22 cellular contexts compared by ENCODE assay signal in the genomic region with DNA sequence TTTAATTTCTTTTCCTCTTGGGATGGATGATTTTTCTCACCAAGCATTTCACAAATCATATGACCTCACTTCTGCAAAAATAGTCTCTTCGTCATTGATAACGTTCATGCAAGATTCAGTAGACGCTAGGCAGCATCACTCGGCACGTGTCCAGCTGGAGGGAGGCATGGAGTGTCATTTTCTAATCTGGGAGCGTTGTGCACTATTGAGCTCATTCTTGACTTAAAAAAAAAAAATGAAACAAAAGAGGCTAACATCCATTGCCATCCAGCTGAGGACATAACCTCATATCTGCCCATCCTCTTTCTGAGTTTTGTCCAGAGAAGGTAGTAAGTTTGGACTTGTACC. TPM values are rescaled to one million over a fixed set of nuclear protein-coding genes. Genes with fewer than 3 reads are reported as not detected.
A peak's percentile ranks its signal among the peaks of the same experiment; 100 is the strongest.
DNase-seq lines count a peak whose midpoint lies in the region; ATAC-seq, FAIRE-seq and TF ChIP-seq lines count a peak whose summit lies in the region.
"Had no signal": no experiment of that assay in that cellular context is flagged by ENCODE, and none has a peak within 500 bp of the region (broad histone marks: within the 10 kb centered on the region; RNA-seq: fewer than 3 reads in every experiment).

No MANE protein-coding gene starts in this region.

- no peaks in the 10 kb centered on the region for H3K27me3 ChIP-seq in keratinocyte (ENCODE audit: control insufficient read depth, extremely low read depth, insufficient read depth, low read length)
- H3K27me3 ChIP-seq in psoas muscle (ENCODE audit: insufficient read depth in 3 of 3, low read length in 2 of 3): no peaks in the 10 kb centered on the region
- H3K27me3 ChIP-seq in WERI-Rb-1 (ENCODE audit: insufficient read depth, low read depth, severe bottlenecking): no peaks in the 10 kb centered on the region
- H3K27me3 ChIP-seq: adrenal gland had no signal

- FAIRE-seq in frontal cortex (lab: Jason Lieb, UNC) (peak; percentile 23), keratinocyte (lab: Jason Lieb, UNC) (no peak)
- FAIRE-seq: H1 had no signal

- no peak overlapping the region for H3K9ac ChIP-seq in keratinocyte (ENCODE audit: control insufficient read depth, extremely low read depth, insufficient read depth, low read length)

- dilution Hi-C loops in keratinocyte (cut with MboI; ENCODE audit: extremely low pct_ligation_motif_present, low sequenced_read_pairs): no loop called here

- no peak overlapping the region for H2AFZ ChIP-seq in keratinocyte (ENCODE audit: control insufficient read depth, low read length)

- H3K9me3 ChIP-seq in keratinocyte (ENCODE audit: control insufficient read depth, low read depth, low read length) (no peaks in the 10 kb centered on the region), psoas muscle (no peaks in the 10 kb centered on the region), WERI-Rb-1 (ENCODE audit: severe bottlenecking) (no peaks in the 10 kb centered on the region)
- H3K9me3 ChIP-seq: adrenal gland had no signal

- H3K4me3 ChIP-seq in cardiac fibroblast (replicated peaks in 1 of 2; ENCODE audit: low read depth in 2 of 2, low read length in 2 of 2) (no peak overlapping the region), keratinocyte (ENCODE audit: control insufficient read depth in 2 of 3, extremely low read depth in 1 of 3, insufficient read depth in 2 of 3, low read depth in 1 of 3, low read length in 3 of 3) (no peak overlapping the region), psoas muscle (no peak overlapping the region), WERI-Rb-1 (ENCODE audit: low read depth, low read length) (no peak overlapping the region)
- H3K4me3 ChIP-seq: adrenal gland had no signal

- H4K20me1 ChIP-seq in keratinocyte (ENCODE audit: control insufficient read depth, extremely low read depth, insufficient read depth, low read length): peaks cover 7% of the 10 kb centered on the region

- no peak overlapping the region for H3K4me2 ChIP-seq in keratinocyte (ENCODE audit: control insufficient read depth, extremely low read depth, insufficient read depth, low read depth, low read length)

- H3K9me1 ChIP-seq in keratinocyte (ENCODE audit: control insufficient read depth, extremely low read depth, insufficient read depth, low read length): no peaks in the 10 kb centered on the region

- 35 to 59% (median 55%) methylated on average over 6 of the region's 6 CpGs for WGBS in psoas muscle, 3 donors

- H3K4me1 ChIP-seq in keratinocyte (ENCODE audit: control insufficient read depth, extremely low read depth, insufficient read depth, low read length) (no peaks in the 10 kb centered on the region), psoas muscle (no peaks in the 10 kb centered on the region)
- H3K4me1 ChIP-seq: adrenal gland had no signal

- DNase-seq in cardiac fibroblast (ENCODE audit: low read depth in 2 of 2) (peak; percentile 83 to 89), frontal cortex (ENCODE audit: low spot score in 2 of 2) (peak in 1 of 2 donors; percentile 23), keratinocyte (ENCODE audit: low read depth, low spot score) (no peak), psoas muscle (peak; percentile 78 to 84), WERI-Rb-1 (no peak)
- DNase-seq: activated CD4-positive, alpha-beta T cell treated with anti-CD3 and anti-CD28 coated beads for 48 hours; activated CD8-positive, alpha-beta memory T cell treated with anti-CD3 and anti-CD28 coated beads, Interleukin-2, amount 50 U/mL, for 48 hours; activated effector memory CD4-positive, alpha-beta T cell treated with Interleukin-2 at 50 U/mL for 16 hours; central memory CD4-positive, alpha-beta T cell; DND-41; NCI-H1105; NCI-H2107; NCI-H510A; stimulated activated CD4-positive, alpha-beta T cell treated with anti-CD3 and anti-CD28 coated beads, Interleukin-2, amount 100 ng/mL, for 24 hours; stimulated activated naive CD8-positive, alpha-beta T cell treated with anti-CD3 and anti-CD28 coated beads, Interleukin-15, Interleukin-2, amounts not matched to agents 100 U/mL and 50 U/mL, for 24 hours; trophoblast cell had no signal

- ATAC-seq in psoas muscle (peak; percentile 85 to 91 (median 86)), GM19463 (IDR thresholded peaks at IDR 0.05; ENCODE audit: unreplicated experiment) (no peak), GM18498 (IDR thresholded peaks at IDR 0.05; ENCODE audit: unreplicated experiment) (no peak), HG02642 (IDR thresholded peaks at IDR 0.05; ENCODE audit: poor library complexity, unreplicated experiment) (no peak)
- ATAC-seq: esophagus mucosa; stimulated activated naive CD8-positive, alpha-beta T cell treated with anti-CD3 and anti-CD28 coated beads, Interleukin-15, Interleukin-2, amounts not matched to agents 100 U/mL and 50 U/mL, for 24 hours had no signal

- TF ChIP-seq CTCF in cardiac fibroblast (IDR thresholded peaks at IDR 0.05; ENCODE audit: low read depth, low read length) (no peak), keratinocyte (optimal IDR thresholded peaks at IDR 0.05 in 1 of 3, IDR thresholded peaks at IDR 0.05 in 1 of 3, conservative IDR thresholded peaks at IDR 0.05 in 1 of 3; ENCODE audit: extremely low read depth in 1 of 3, insufficient read depth in 2 of 3, low read length in 3 of 3) (no peak), psoas muscle (IDR thresholded peaks at IDR 0.05) (no peak), WERI-Rb-1 (IDR thresholded peaks at IDR 0.05; ENCODE audit: low read depth, low read length) (no peak)

- H3K36me3 ChIP-seq in keratinocyte (ENCODE audit: control insufficient read depth in 2 of 2, extremely low read depth in 1 of 2, insufficient read depth in 2 of 2, low read length in 2 of 2) (peaks cover 29 to 48% of the 10 kb centered on the region in 2 experiments), psoas muscle (ENCODE audit: insufficient read depth in 1 of 2, low read depth in 1 of 2) (peaks cover 3 to 52% of the 10 kb centered on the region in 2 donors), WERI-Rb-1 (peaks cover 15% of the 10 kb centered on the region)

- no peaks in the 10 kb centered on the region for H3K79me2 ChIP-seq in keratinocyte (ENCODE audit: control insufficient read depth, insufficient read depth, low read length)

- peak overlapping the region; percentile 38 for H3K27ac ChIP-seq in keratinocyte (ENCODE audit: control insufficient read depth, insufficient read depth, low read length)
- H3K27ac ChIP-seq in psoas muscle: peak overlapping the region; percentile 27
- no peak overlapping the region for H3K27ac ChIP-seq in WERI-Rb-1
- H3K27ac ChIP-seq: adrenal gland had no signal

- intact Hi-C loops in psoas muscle (cut with DNase I): loop anchor here in 1 of 2 donors (5.0 kb wide), 1 partner anchor 93 kb away; a partner anchor contains a TSS

RNA-seq across cellular contexts. Expression of a gene that starts 56.2 kb away (rescaled TPM):
- under 0.01 TPM for total RNA-seq in frontal cortex
- 2,386 to 3,374 TPM (median 2,587 TPM) in 3 replicates for polyA plus RNA-seq in keratinocyte
- polyA plus RNA-seq in keratinocyte (2011; ENCODE audit: low read depth): 1,575 TPM
- polyA plus RNA-seq in keratinocyte (2011; cell fraction: cytosol; rRNA removed): 607 and 731 TPM in 2 replicates
- 5,094 and 5,558 TPM in 2 replicates for polyA plus RNA-seq in keratinocyte (2011; cell fraction: nucleus; rRNA removed)
- 1,046 and 1,745 TPM in 2 replicates for polyA plus RNA-seq in keratinocyte (2012; ENCODE audit: low replicate concordance)
- polyA minus RNA-seq in keratinocyte: 1,846 to 2,703 TPM (median 1,967 TPM) in 3 replicates
- polyA minus RNA-seq in keratinocyte (2011; cell fraction: cytosol; rRNA and poly(A)+ RNA removed): 838 TPM
- 2,909 and 4,339 TPM in 2 replicates for polyA minus RNA-seq in keratinocyte (2011; cell fraction: nucleus; rRNA and poly(A)+ RNA removed)
- under 1 TPM in 1 of 4 donors, not detected in 3; 0.10 TPM for total RNA-seq in psoas muscle
- under 1 TPM; 0.01 to 0.18 (median 0.01) TPM for polyA plus RNA-seq in psoas muscle

Comparison
In these comparisons a context has a peak if more than half of its experiments do, and no peak if none do; other contexts are left out.
1. DNase-seq: peak in cardiac fibroblast (2 of 2) and psoas muscle (2 of 2); none in keratinocyte (single experiment) and WERI-Rb-1 (single experiment).
2. ATAC-seq: peak in psoas muscle (4 of 4); none in GM19463 (single experiment), GM18498 (single experiment) and HG02642 (single experiment).